1 cellular context compared by ENCODE assay signal in genomic region chr5:79990205-79990597, GRCh38.
TF ChIP-seq lines count a peak whose summit lies in the region.

No MANE protein-coding gene starts in this region.

TF ChIP-seq in GM23338, 12 proteins besides CTCF, POLR2A, EP300 and RAD21 (continued from another document):
- TF ChIP-seq ZNF462 (CRISPR knock-in tag; IDR thresholded peaks at IDR 0.05) (no peak), EZH2 (IDR thresholded peaks at IDR 0.05; ENCODE audit: low read depth, unreplicated experiment) (no peak), JUNB (IDR thresholded peaks at IDR 0.05; ENCODE audit: unreplicated experiment) (no peak)
